Comparison of ENCODE assay signal across 11 cellular contexts in the genomic region with DNA sequence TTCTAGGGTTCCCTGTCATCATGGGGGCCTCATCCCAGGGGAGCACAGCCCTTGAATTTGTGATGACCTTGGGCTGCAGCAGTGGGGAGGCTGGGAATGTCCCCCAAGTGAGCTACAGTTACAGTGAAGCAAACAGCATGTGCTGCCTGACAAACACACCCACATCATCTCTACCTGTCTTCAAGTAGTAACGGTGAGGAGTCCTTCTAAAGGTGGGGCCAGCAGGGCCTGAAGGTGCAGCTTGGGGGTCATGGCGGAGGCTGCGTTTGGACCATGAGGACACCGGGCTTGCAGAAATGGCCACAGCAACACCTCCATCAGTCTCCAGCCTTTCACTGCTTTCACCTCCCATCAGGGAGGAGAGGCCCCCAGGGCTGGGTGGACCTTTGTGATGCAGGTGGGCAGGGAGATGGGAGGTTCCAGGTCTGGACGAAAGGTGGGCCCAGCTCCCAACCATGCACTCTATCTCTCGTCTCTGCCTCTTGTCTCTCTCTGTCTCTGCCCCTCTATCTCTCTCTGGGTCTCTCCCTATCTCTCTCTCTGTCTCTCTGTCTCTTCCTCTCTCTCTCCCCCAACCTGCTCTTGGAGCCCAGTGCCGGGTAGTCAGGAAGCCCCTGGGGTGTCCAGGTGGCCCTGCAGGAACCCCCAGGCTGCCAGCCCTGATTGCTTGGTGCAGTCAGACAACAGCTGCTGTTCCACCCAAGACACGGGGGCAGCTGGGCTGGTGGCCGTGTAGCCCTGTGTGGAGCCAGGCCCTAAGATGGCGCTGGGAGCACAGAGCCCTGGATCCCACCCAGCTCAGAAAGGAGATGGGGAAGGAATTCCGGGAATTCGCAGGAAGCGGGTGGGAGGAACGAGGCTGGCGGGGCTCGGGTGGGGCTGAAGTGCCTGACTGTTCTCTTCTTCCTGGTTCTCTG. TPM values are rescaled to one million over a fixed set of nuclear protein-coding genes. Genes with fewer than 3 reads are reported as not detected.
A peak's percentile ranks its signal among the peaks of the same experiment; 100 is the strongest.
DNase-seq lines count a peak whose midpoint lies in the region; ATAC-seq, FAIRE-seq and TF ChIP-seq lines count a peak whose summit lies in the region.
"Had no signal": no experiment of that assay in that cellular context is flagged by ENCODE, and none has a peak within 500 bp of the region (broad histone marks: within the 10 kb centered on the region; RNA-seq: fewer than 3 reads in every experiment).

No MANE protein-coding gene starts in this region.

- H3K27ac ChIP-seq in CD4-positive, CD25-positive, alpha-beta regulatory T cell (ENCODE audit: insufficient read depth, low read length, poor library complexity, severe bottlenecking) = no peak overlapping the region

- no peak for ATAC-seq in CD4-positive, CD25-positive, alpha-beta regulatory T cell (ENCODE audit: low read depth in 2 of 2)
- ATAC-seq in HG03432 (IDR thresholded peaks at IDR 0.05; ENCODE audit: unreplicated experiment) (no peak), GM18505 (IDR thresholded peaks at IDR 0.05; ENCODE audit: unreplicated experiment) (no peak)

- no peak overlapping the region for H3K4me3 ChIP-seq in CD4-positive, CD25-positive, alpha-beta regulatory T cell (ENCODE audit: low read depth, low read length)

- DNase-seq in CD4-positive, CD25-positive, alpha-beta regulatory T cell = no peak
- peak; percentile 63 for DNase-seq in HTR-8/SVneo (ENCODE audit: insufficient read length, low spot score)
- peak; percentile 54 for DNase-seq in ecto neural progenitor cell (ENCODE audit: low spot score)
- DNase-seq in dedifferentiated amniotic fluid mesenchymal stem cell (ENCODE audit: extremely low spot score) = no peak
- no peak for DNase-seq in NCI-H1092 treated with DMSO at 0.1 percent for 48 hours (lab: John Stamatoyannopoulos, UW)
- DNase-seq: activated naive CD4-positive, alpha-beta T cell; stimulated activated naive CD4-positive, alpha-beta T cell had no signal

- no peaks in the 10 kb centered on the region for H3K27me3 ChIP-seq in CD4-positive, CD25-positive, alpha-beta regulatory T cell (ENCODE audit: control insufficient read depth, insufficient read depth, low read length)

- no peak overlapping the region for H3K4me3 Mint-ChIP-seq in CD4-positive, CD25-positive, alpha-beta regulatory T cell
- H3K4me3 Mint-ChIP-seq in nephron = no peak overlapping the region

- no peak for TF ChIP-seq POLR2A in GM18505 (IDR thresholded peaks at IDR 0.05; ENCODE audit: borderline replicate concordance, extremely low read depth, insufficient read depth, insufficient read length)

- H3K4me1 ChIP-seq in CD4-positive, CD25-positive, alpha-beta regulatory T cell (ENCODE audit: control insufficient read depth, insufficient read depth, low read length, poor library complexity, severe bottlenecking) = peaks cover 16% of the 10 kb centered on the region

- H3K36me3 Mint-ChIP-seq in CD4-positive, CD25-positive, alpha-beta regulatory T cell = no peaks in the 10 kb centered on the region
- no peaks in the 10 kb centered on the region for H3K36me3 Mint-ChIP-seq in nephron (ENCODE audit: low read depth)

- peaks cover 0 to 11% (median 0%) of the 10 kb centered on the region in 4 donors for H3K4me1 Mint-ChIP-seq in CD4-positive, CD25-positive, alpha-beta regulatory T cell
- H3K4me1 Mint-ChIP-seq in nephron = peaks cover 34% of the 10 kb centered on the region

- H3K36me3 ChIP-seq in CD4-positive, CD25-positive, alpha-beta regulatory T cell (ENCODE audit: control insufficient read depth, insufficient read depth, low read length) = no peaks in the 10 kb centered on the region

- no peaks in the 10 kb centered on the region for H3K27me3 Mint-ChIP-seq in CD4-positive, CD25-positive, alpha-beta regulatory T cell
- peaks cover 11% of the 10 kb centered on the region for H3K27me3 Mint-ChIP-seq in nephron (ENCODE audit: low read depth)

- no peaks in the 10 kb centered on the region for H3K9me3 ChIP-seq in CD4-positive, CD25-positive, alpha-beta regulatory T cell (ENCODE audit: control insufficient read depth in 2 of 2, low read length in 2 of 2)

- no peaks in the 10 kb centered on the region for H3K9me3 Mint-ChIP-seq in CD4-positive, CD25-positive, alpha-beta regulatory T cell
- no peaks in the 10 kb centered on the region for H3K9me3 Mint-ChIP-seq in nephron

- peak; percentile 20 for FAIRE-seq in HTR-8/SVneo (lab: Jason Lieb, UNC)
- FAIRE-seq: TTC549 had no signal

- TF ChIP-seq CTCF in nephron (IDR thresholded peaks at IDR 0.05; ENCODE audit: unreplicated experiment in 3 of 3) = no peak

- H3K27ac Mint-ChIP-seq in CD4-positive, CD25-positive, alpha-beta regulatory T cell = peak overlapping the region in 2 of 3 donors; percentile 29 to 82
- peak overlapping the region; percentile 42 to 80 (median 56) for H3K27ac Mint-ChIP-seq in nephron

RNA-seq across cellular contexts. Expression of a gene that starts 55.5 kb away (rescaled TPM):
- total RNA-seq in CD4-positive, CD25-positive, alpha-beta regulatory T cell = 0.20 TPM
- not detected for polyA plus RNA-seq in CD4-positive, CD25-positive, alpha-beta regulatory T cell

Comparison
In these comparisons a context has a peak if more than half of its experiments do, and no peak if none do; other contexts are left out.
1. DNase-seq: peak in HTR-8/SVneo (single experiment) and ecto neural progenitor cell (single experiment); none in CD4-positive, CD25-positive, alpha-beta regulatory T cell (0 of 3), dedifferentiated amniotic fluid mesenchymal stem cell (single experiment) and NCI-H1092 treated with DMSO at 0.1 percent for 48 hours (single experiment).